In the genomic region with DNA sequence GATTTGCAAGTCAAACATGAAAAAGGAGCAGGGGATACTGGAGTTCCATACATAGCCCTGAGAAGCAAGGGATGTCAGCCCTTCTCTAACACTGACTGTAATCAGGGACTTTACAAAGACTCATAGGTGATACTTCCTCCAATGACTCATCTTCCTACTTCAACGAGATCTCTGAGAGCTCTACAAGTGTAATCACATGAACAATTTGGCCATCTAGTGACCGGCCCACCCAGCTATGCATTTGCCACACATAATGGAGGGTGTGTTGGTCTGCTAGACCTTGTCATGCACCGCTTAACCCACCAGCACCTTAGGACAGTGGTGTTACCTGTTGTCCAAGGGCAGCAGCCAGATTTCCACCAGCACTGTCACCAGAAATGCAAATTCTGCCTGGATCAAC, we compare ENCODE assay signal across 8 cellular contexts.
DNase-seq lines count a peak whose midpoint lies in the region; ATAC-seq and TF ChIP-seq lines count a peak whose summit lies in the region.

No MANE protein-coding gene starts in this region.

- no peaks in the 10 kb centered on the region for H3K79me2 ChIP-seq in MM.1S (ENCODE audit: low read length)

- no peak overlapping the region for H3K9ac ChIP-seq in MM.1S (ENCODE audit: low read length)

- CTCF ChIA-PET in activated naive CD4-positive, alpha-beta T cell treated with anti-CD3 and anti-CD28 coated beads for 36 hours (lab: Charles Lee) = interaction anchor here (0.9 to 2.2 kb wide), 3 partner anchors 11 to 174 kb away, joined by 3 to 6 read pairs (median 6); no protein-coding TSS in a partner anchor

- ATAC-seq in HG02938 (IDR thresholded peaks at IDR 0.05; ENCODE audit: unreplicated experiment) = peak; percentile 99
- peak; percentile 80 to 99 for ATAC-seq in stimulated activated naive B cell treated with anti-CD40 and anti-IgM and Interleukin-4, amounts not matched to agents 10 μg/mL and 1 μg/mL and 100 μg/mL, for 72 hours (replicated peaks)

- H3K27me3 ChIP-seq in MM.1S (replicated peaks; ENCODE audit: insufficient read depth, low read length) = no peaks in the 10 kb centered on the region

- H3K9me2 ChIP-seq in MM.1S (replicated peaks; ENCODE audit: insufficient read depth, low read length) = no peaks in the 10 kb centered on the region

- H3K27me3 Mint-ChIP-seq in activated naive CD4-positive, alpha-beta T cell treated with anti-CD3 and anti-CD28 coated beads for 36 hours (ENCODE audit: low read depth) = no peaks in the 10 kb centered on the region
- no peaks in the 10 kb centered on the region for H3K27me3 Mint-ChIP-seq in T-helper 1 cell treated with Interleukin-12 subunit alpha and Interleukin-12 subunit beta and Interleukin-4 antibody, amounts not matched to agents 30 μg/mL and 1 μg/mL, for 36 hours (ENCODE audit: low read depth)
- H3K27me3 Mint-ChIP-seq in stimulated activated naive B cell treated with anti-CD40 and anti-IgM and Interleukin-4, amounts not matched to agents 10 μg/mL and 1 μg/mL and 100 μg/mL, for 72 hours = no peaks in the 10 kb centered on the region
- no peaks in the 10 kb centered on the region for H3K27me3 Mint-ChIP-seq in mesothelial cell of epicardium (ENCODE audit: low read depth)

- no peaks in the 10 kb centered on the region for H3K36me3 Mint-ChIP-seq in activated naive CD4-positive, alpha-beta T cell treated with anti-CD3 and anti-CD28 coated beads for 36 hours (ENCODE audit: low read depth)
- H3K36me3 Mint-ChIP-seq in T-helper 1 cell treated with Interleukin-12 subunit alpha and Interleukin-12 subunit beta and Interleukin-4 antibody, amounts not matched to agents 30 μg/mL and 1 μg/mL, for 36 hours (ENCODE audit: low read depth) = peaks cover 2% of the 10 kb centered on the region
- peaks cover 8 to 30% of the 10 kb centered on the region in 2 donors for H3K36me3 Mint-ChIP-seq in stimulated activated naive B cell treated with anti-CD40 and anti-IgM and Interleukin-4, amounts not matched to agents 10 μg/mL and 1 μg/mL and 100 μg/mL, for 72 hours
- no peaks in the 10 kb centered on the region for H3K36me3 Mint-ChIP-seq in mesothelial cell of epicardium

- TF ChIP-seq CTCF in MM.1S (IDR thresholded peaks at IDR 0.05; ENCODE audit: low read length) (no peak), mesothelial cell of epicardium (IDR thresholded peaks at IDR 0.05; ENCODE audit: unreplicated experiment) (no peak)

- H3K9me3 ChIP-seq in MM.1S (replicated peaks; ENCODE audit: insufficient read depth, low read length) = no peaks in the 10 kb centered on the region

- H4K20me1 ChIP-seq in MM.1S (ENCODE audit: insufficient read depth, low read length) = no peaks in the 10 kb centered on the region

- H3F3A ChIP-seq in MM.1S (ENCODE audit: insufficient read depth, low read length) = no peaks in the 10 kb centered on the region

- no peak overlapping the region for H3K4me3 ChIP-seq in MM.1S (ENCODE audit: low read length)

- no peak overlapping the region for H3K4me2 ChIP-seq in MM.1S (ENCODE audit: low read depth, low read length)

- H2AFZ ChIP-seq in MM.1S (ENCODE audit: low read length) = no peak overlapping the region

- no peak overlapping the region for H3K4me3 Mint-ChIP-seq in activated naive CD4-positive, alpha-beta T cell treated with anti-CD3 and anti-CD28 coated beads for 36 hours
- H3K4me3 Mint-ChIP-seq in T-helper 1 cell treated with Interleukin-12 subunit alpha and Interleukin-12 subunit beta and Interleukin-4 antibody, amounts not matched to agents 30 μg/mL and 1 μg/mL, for 36 hours = no peak overlapping the region
- no peak overlapping the region for H3K4me3 Mint-ChIP-seq in stimulated activated naive B cell treated with anti-CD40 and anti-IgM and Interleukin-4, amounts not matched to agents 10 μg/mL and 1 μg/mL and 100 μg/mL, for 72 hours
- H3K4me3 Mint-ChIP-seq in mesothelial cell of epicardium = no peak overlapping the region

- no peaks in the 10 kb centered on the region for H3K4me1 ChIP-seq in MM.1S (ENCODE audit: low read length)

- DNase-seq in activated naive CD4-positive, alpha-beta T cell treated with anti-CD3 and anti-CD28 coated beads for 36 hours = peak; percentile 52
- DNase-seq in activated naive CD4-positive, alpha-beta T cell treated with anti-CD3 and anti-CD28 coated beads, Interleukin-2, amount 50 U/mL, for 16 hours = no peak
- no peak for DNase-seq in stimulated activated naive B cell treated with anti-CD40 and anti-IgM and Interleukin-4, amounts not matched to agents 10 μg/mL and 1 μg/mL and 100 μg/mL, for 72 hours
- DNase-seq in MM.1S = no peak
- no peak for DNase-seq in AG08396 (ENCODE audit: low spot score)
- DNase-seq in mesothelial cell of epicardium (ENCODE audit: low spot score in 2 of 2, unreplicated experiment in 2 of 2) = no peak

- intact Hi-C loops in activated naive CD4-positive, alpha-beta T cell treated with anti-CD3 and anti-CD28 coated beads for 36 hours (cut with micrococcal nuclease) = no loop called here

- H3K4me1 Mint-ChIP-seq in activated naive CD4-positive, alpha-beta T cell treated with anti-CD3 and anti-CD28 coated beads for 36 hours (ENCODE audit: low read depth) = peaks cover 6% of the 10 kb centered on the region
- H3K4me1 Mint-ChIP-seq in T-helper 1 cell treated with Interleukin-12 subunit alpha and Interleukin-12 subunit beta and Interleukin-4 antibody, amounts not matched to agents 30 μg/mL and 1 μg/mL, for 36 hours (ENCODE audit: low read depth) = peaks cover 15% of the 10 kb centered on the region
- peaks cover 0 to 3% of the 10 kb centered on the region in 2 donors for H3K4me1 Mint-ChIP-seq in stimulated activated naive B cell treated with anti-CD40 and anti-IgM and Interleukin-4, amounts not matched to agents 10 μg/mL and 1 μg/mL and 100 μg/mL, for 72 hours
- peaks cover 16% of the 10 kb centered on the region for H3K4me1 Mint-ChIP-seq in mesothelial cell of epicardium

- no peaks in the 10 kb centered on the region for H3K9me3 Mint-ChIP-seq in activated naive CD4-positive, alpha-beta T cell treated with anti-CD3 and anti-CD28 coated beads for 36 hours
- H3K9me3 Mint-ChIP-seq in T-helper 1 cell treated with Interleukin-12 subunit alpha and Interleukin-12 subunit beta and Interleukin-4 antibody, amounts not matched to agents 30 μg/mL and 1 μg/mL, for 36 hours = no peaks in the 10 kb centered on the region
- H3K9me3 Mint-ChIP-seq in stimulated activated naive B cell treated with anti-CD40 and anti-IgM and Interleukin-4, amounts not matched to agents 10 μg/mL and 1 μg/mL and 100 μg/mL, for 72 hours = no peaks in the 10 kb centered on the region
- H3K9me3 Mint-ChIP-seq in mesothelial cell of epicardium = no peaks in the 10 kb centered on the region

- no peak overlapping the region for H3K27ac Mint-ChIP-seq in activated naive CD4-positive, alpha-beta T cell treated with anti-CD3 and anti-CD28 coated beads for 36 hours
- peak overlapping the region; percentile 86 for H3K27ac Mint-ChIP-seq in T-helper 1 cell treated with Interleukin-12 subunit alpha and Interleukin-12 subunit beta and Interleukin-4 antibody, amounts not matched to agents 30 μg/mL and 1 μg/mL, for 36 hours
- H3K27ac Mint-ChIP-seq in stimulated activated naive B cell treated with anti-CD40 and anti-IgM and Interleukin-4, amounts not matched to agents 10 μg/mL and 1 μg/mL and 100 μg/mL, for 72 hours = no peak overlapping the region
- H3K27ac Mint-ChIP-seq in mesothelial cell of epicardium = no peak overlapping the region

- H3K27ac ChIP-seq in MM.1S (ENCODE audit: low read length) = no peak overlapping the region

- H3K36me3 ChIP-seq in MM.1S (replicated peaks; ENCODE audit: insufficient read depth, low read length) = no peaks in the 10 kb centered on the region
